Comparison of ENCODE assay signal across 1 cellular context in the genomic region with DNA sequence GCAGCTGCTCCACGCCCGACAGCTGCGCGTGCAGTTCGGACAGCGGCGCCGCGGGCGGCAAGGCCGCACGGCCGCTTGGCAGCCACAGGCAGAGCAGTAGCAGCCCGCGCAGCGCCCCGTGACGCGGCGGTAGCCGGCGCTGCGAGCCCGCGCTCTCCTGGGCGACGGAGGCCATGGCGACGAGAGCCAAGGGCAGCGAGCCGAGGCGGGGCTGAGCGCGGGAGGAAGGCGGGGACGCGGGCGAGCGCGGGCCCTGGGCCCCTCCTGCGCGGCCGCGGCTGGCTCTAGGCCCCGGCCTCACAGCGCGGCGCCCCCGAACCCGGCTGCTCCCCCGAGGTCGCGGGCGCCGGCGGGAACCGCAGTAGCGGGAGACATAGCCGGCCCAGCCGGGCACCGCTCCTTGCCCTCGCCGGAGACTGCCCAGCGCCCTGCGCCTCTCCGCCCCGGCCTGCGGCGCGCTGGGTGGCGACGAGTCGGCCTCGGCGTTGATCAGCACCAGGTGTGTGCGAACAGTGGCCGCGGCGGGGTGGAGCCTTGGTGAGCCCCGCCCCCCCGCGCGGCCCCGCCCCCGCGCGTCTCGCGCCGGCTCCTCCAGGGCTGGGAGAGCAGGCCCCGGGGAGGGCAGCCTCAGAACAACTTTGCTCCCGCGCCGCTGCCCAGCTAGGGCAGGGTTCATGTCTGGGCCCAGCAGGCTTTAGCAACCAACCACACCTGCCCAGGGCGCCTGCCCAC.
TF ChIP-seq lines count a peak whose summit lies in the region.

A gene with protein sequence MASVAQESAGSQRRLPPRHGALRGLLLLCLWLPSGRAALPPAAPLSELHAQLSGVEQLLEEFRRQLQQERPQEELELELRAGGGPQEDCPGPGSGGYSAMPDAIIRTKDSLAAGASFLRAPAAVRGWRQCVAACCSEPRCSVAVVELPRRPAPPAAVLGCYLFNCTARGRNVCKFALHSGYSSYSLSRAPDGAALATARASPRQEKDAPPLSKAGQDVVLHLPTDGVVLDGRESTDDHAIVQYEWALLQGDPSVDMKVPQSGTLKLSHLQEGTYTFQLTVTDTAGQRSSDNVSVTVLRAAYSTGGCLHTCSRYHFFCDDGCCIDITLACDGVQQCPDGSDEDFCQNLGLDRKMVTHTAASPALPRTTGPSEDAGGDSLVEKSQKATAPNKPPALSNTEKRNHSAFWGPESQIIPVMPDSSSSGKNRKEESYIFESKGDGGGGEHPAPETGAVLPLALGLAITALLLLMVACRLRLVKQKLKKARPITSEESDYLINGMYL (minus strand): TSS at position 514 of the 732 bp plus-strand sequence. CDS start 339 bp downstream, at position 175.

TF ChIP-seq in HepG2, 621 proteins besides CTCF, POLR2A, EP300 and RAD21 (continued from another document and continues in another):
- no peak for TF ChIP-seq FIP1L1 (IDR thresholded peaks at IDR 0.05; ENCODE audit: borderline replicate concordance, insufficient read depth, low read depth, low read length)
- TF ChIP-seq ZNF235 (CRISPR knock-in tag; IDR thresholded peaks at IDR 0.05; ENCODE audit: borderline replicate concordance): no peak; the same call in 1 of the 2 replicates
- 0 out of 2 replicates have a peak, but pooled peaks have one; percentile 33 for TF ChIP-seq KDM3A (CRISPR knock-in tag; IDR thresholded peaks at IDR 0.05; ENCODE audit: low read depth)
- TF ChIP-seq, protein P1, sequence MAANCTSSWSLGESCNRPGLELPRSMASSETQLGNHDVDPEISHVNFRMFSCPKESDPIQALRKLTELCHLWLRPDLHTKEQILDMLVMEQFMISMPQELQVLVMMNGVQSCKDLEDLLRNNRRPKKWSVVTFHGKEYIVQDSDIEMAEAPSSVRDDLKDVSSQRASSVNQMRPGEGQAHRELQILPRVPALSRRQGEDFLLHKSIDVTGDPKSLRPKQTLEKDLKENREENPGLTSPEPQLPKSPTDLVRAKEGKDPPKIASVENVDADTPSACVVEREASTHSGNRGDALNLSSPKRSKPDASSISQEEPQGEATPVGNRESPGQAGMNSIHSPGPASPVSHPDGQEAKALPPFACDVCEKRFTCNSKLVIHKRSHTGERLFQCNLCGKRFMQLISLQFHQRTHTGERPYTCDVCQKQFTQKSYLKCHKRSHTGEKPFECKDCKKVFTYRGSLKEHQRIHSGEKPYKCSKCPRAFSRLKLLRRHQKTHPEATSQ (CRISPR knock-in tag; IDR thresholded peaks at IDR 0.05; ENCODE audit: borderline replicate concordance): no peak; the same call in 1 of the 2 replicates
- TF ChIP-seq, protein P2, sequence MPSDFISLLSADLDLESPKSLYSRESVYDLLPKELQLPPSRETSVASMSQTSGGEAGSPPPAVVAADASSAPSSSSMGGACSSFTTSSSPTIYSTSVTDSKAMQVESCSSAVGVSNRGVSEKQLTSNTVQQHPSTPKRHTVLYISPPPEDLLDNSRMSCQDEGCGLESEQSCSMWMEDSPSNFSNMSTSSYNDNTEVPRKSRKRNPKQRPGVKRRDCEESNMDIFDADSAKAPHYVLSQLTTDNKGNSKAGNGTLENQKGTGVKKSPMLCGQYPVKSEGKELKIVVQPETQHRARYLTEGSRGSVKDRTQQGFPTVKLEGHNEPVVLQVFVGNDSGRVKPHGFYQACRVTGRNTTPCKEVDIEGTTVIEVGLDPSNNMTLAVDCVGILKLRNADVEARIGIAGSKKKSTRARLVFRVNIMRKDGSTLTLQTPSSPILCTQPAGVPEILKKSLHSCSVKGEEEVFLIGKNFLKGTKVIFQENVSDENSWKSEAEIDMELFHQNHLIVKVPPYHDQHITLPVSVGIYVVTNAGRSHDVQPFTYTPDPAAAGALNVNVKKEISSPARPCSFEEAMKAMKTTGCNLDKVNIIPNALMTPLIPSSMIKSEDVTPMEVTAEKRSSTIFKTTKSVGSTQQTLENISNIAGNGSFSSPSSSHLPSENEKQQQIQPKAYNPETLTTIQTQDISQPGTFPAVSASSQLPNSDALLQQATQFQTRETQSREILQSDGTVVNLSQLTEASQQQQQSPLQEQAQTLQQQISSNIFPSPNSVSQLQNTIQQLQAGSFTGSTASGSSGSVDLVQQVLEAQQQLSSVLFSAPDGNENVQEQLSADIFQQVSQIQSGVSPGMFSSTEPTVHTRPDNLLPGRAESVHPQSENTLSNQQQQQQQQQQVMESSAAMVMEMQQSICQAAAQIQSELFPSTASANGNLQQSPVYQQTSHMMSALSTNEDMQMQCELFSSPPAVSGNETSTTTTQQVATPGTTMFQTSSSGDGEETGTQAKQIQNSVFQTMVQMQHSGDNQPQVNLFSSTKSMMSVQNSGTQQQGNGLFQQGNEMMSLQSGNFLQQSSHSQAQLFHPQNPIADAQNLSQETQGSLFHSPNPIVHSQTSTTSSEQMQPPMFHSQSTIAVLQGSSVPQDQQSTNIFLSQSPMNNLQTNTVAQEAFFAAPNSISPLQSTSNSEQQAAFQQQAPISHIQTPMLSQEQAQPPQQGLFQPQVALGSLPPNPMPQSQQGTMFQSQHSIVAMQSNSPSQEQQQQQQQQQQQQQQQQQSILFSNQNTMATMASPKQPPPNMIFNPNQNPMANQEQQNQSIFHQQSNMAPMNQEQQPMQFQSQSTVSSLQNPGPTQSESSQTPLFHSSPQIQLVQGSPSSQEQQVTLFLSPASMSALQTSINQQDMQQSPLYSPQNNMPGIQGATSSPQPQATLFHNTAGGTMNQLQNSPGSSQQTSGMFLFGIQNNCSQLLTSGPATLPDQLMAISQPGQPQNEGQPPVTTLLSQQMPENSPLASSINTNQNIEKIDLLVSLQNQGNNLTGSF (CRISPR knock-in tag; IDR thresholded peaks at IDR 0.05): peak; percentile 31; the same call in 1 of the 2 replicates
- TF ChIP-seq ZNF543 (CRISPR knock-in tag; IDR thresholded peaks at IDR 0.05): no peak
- TF ChIP-seq, protein P3, sequence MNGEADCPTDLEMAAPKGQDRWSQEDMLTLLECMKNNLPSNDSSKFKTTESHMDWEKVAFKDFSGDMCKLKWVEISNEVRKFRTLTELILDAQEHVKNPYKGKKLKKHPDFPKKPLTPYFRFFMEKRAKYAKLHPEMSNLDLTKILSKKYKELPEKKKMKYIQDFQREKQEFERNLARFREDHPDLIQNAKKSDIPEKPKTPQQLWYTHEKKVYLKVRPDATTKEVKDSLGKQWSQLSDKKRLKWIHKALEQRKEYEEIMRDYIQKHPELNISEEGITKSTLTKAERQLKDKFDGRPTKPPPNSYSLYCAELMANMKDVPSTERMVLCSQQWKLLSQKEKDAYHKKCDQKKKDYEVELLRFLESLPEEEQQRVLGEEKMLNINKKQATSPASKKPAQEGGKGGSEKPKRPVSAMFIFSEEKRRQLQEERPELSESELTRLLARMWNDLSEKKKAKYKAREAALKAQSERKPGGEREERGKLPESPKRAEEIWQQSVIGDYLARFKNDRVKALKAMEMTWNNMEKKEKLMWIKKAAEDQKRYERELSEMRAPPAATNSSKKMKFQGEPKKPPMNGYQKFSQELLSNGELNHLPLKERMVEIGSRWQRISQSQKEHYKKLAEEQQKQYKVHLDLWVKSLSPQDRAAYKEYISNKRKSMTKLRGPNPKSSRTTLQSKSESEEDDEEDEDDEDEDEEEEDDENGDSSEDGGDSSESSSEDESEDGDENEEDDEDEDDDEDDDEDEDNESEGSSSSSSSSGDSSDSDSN (CRISPR knock-in tag; IDR thresholded peaks at IDR 0.05): peak; percentile 93
- TF ChIP-seq ARID2 (CRISPR knock-in tag; IDR thresholded peaks at IDR 0.05; ENCODE audit: borderline replicate concordance): no peak
- no peak for TF ChIP-seq MIXL1 (CRISPR knock-in tag; IDR thresholded peaks at IDR 0.05)
- no peak for TF ChIP-seq ZKSCAN5 (CRISPR knock-in tag; IDR thresholded peaks at IDR 0.05)
- TF ChIP-seq KLF12 (CRISPR knock-in tag; IDR thresholded peaks at IDR 0.05; ENCODE audit: borderline replicate concordance): peak; percentile 92; the same call in 1 of the 2 replicates
- TF ChIP-seq NFIC (IDR thresholded peaks at IDR 0.05; ENCODE audit: low read length): no peak
- TF ChIP-seq ZNF556 (CRISPR knock-in tag; IDR thresholded peaks at IDR 0.05; ENCODE audit: borderline replicate concordance): 0 out of 2 replicates have a peak, but pooled peaks have one; percentile 62
- peak; percentile 47; the same call in 1 of the 2 replicates for TF ChIP-seq MTA1 (CRISPR knock-in tag; IDR thresholded peaks at IDR 0.05; ENCODE audit: borderline replicate concordance)
- TF ChIP-seq ZNF788 (CRISPR knock-in tag; IDR thresholded peaks at IDR 0.05; ENCODE audit: borderline replicate concordance): peak; percentile 42; the same call in 1 of the 2 replicates
- no peak for TF ChIP-seq ZFYVE20 (CRISPR knock-in tag; IDR thresholded peaks at IDR 0.05; ENCODE audit: borderline replicate concordance, low read depth)
- no peak for TF ChIP-seq PLRG1 (conservative IDR thresholded peaks at IDR 0.05)
- no peak for TF ChIP-seq ZFP41 (CRISPR knock-in tag; IDR thresholded peaks at IDR 0.05; ENCODE audit: borderline replicate concordance)
- peak; percentile 82; the same call in 1 of the 2 replicates for TF ChIP-seq ZNF567 (CRISPR knock-in tag; IDR thresholded peaks at IDR 0.05; ENCODE audit: borderline replicate concordance)
- TF ChIP-seq ZNF761 (CRISPR knock-in tag; conservative IDR thresholded peaks at IDR 0.05): no peak
- no peak for TF ChIP-seq KLF13 (CRISPR knock-in tag; IDR thresholded peaks at IDR 0.05)
- TF ChIP-seq MED13 (CRISPR knock-in tag; IDR thresholded peaks at IDR 0.05): no peak
- peak; percentile 69 for TF ChIP-seq ZNF451 (CRISPR knock-in tag; IDR thresholded peaks at IDR 0.05)
- peak; percentile 80 for TF ChIP-seq PHF8 (CRISPR knock-in tag; IDR thresholded peaks at IDR 0.05)
- TF ChIP-seq ZNF614 (CRISPR knock-in tag; IDR thresholded peaks at IDR 0.05; ENCODE audit: borderline replicate concordance): 0 out of 2 replicates have a peak, but pooled peaks have one; percentile 15
- TF ChIP-seq, protein P4, sequence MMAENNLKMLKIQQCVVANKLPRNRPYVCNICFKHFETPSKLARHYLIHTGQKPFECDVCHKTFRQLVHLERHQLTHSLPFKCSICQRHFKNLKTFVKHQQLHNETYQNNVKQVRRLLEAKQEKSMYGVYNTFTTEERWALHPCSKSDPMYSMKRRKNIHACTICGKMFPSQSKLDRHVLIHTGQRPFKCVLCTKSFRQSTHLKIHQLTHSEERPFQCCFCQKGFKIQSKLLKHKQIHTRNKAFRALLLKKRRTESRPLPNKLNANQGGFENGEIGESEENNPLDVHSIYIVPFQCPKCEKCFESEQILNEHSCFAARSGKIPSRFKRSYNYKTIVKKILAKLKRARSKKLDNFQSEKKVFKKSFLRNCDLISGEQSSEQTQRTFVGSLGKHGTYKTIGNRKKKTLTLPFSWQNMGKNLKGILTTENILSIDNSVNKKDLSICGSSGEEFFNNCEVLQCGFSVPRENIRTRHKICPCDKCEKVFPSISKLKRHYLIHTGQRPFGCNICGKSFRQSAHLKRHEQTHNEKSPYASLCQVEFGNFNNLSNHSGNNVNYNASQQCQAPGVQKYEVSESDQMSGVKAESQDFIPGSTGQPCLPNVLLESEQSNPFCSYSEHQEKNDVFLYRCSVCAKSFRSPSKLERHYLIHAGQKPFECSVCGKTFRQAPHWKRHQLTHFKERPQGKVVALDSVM (CRISPR knock-in tag; IDR thresholded peaks at IDR 0.05): peak; percentile 80
- no peak for TF ChIP-seq HNRNPH1 (optimal IDR thresholded peaks at IDR 0.05; ENCODE audit: low read depth, low read length)
- TF ChIP-seq CAMTA2 (CRISPR knock-in tag; IDR thresholded peaks at IDR 0.05; ENCODE audit: borderline replicate concordance): no peak
- TF ChIP-seq PHF21A (CRISPR knock-in tag; IDR thresholded peaks at IDR 0.05): peak; percentile 61; the same call in 1 of the 2 replicates
- TF ChIP-seq, protein P5, sequence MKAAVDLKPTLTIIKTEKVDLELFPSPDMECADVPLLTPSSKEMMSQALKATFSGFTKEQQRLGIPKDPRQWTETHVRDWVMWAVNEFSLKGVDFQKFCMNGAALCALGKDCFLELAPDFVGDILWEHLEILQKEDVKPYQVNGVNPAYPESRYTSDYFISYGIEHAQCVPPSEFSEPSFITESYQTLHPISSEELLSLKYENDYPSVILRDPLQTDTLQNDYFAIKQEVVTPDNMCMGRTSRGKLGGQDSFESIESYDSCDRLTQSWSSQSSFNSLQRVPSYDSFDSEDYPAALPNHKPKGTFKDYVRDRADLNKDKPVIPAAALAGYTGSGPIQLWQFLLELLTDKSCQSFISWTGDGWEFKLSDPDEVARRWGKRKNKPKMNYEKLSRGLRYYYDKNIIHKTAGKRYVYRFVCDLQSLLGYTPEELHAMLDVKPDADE (CRISPR knock-in tag; IDR thresholded peaks at IDR 0.05): peak; percentile 41; the same call in 1 of the 2 replicates
- TF ChIP-seq SALL2 (CRISPR knock-in tag; IDR thresholded peaks at IDR 0.05): peak; percentile 90; the same call in 1 of the 2 replicates
- no peak for TF ChIP-seq NFE2L2 (IDR thresholded peaks at IDR 0.05; ENCODE audit: low read length)
- TF ChIP-seq ZKSCAN1 (IDR thresholded peaks at IDR 0.05; ENCODE audit: low read length): no peak
- no peak for TF ChIP-seq SNAI1 (CRISPR knock-in tag; IDR thresholded peaks at IDR 0.05; ENCODE audit: borderline replicate concordance)
- no peak for TF ChIP-seq PRMT3 (CRISPR knock-in tag; IDR thresholded peaks at IDR 0.05; ENCODE audit: borderline replicate concordance, low read depth)
- TF ChIP-seq, protein P6, sequence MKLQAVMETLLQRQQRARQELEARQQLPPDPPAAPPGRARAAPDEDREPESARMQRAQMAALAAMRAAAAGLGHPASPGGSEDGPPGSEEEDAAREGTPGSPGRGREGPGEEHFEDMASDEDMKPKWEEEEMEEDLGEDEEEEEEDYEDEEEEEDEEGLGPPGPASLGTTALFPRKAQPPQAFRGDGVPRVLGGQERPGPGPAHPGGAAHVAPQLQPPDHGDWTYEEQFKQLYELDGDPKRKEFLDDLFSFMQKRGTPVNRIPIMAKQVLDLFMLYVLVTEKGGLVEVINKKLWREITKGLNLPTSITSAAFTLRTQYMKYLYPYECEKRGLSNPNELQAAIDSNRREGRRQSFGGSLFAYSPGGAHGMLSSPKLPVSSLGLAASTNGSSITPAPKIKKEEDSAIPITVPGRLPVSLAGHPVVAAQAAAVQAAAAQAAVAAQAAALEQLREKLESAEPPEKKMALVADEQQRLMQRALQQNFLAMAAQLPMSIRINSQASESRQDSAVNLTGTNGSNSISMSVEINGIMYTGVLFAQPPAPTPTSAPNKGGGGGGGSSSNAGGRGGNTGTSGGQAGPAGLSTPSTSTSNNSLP (IDR thresholded peaks at IDR 0.05; ENCODE audit: low read depth, low read length): no peak
- TF ChIP-seq CENPT (CRISPR knock-in tag; IDR thresholded peaks at IDR 0.05; ENCODE audit: low read depth): peak; percentile 37; the same call in 1 of the 2 replicates
- TF ChIP-seq JDP2 (CRISPR knock-in tag; IDR thresholded peaks at IDR 0.05; ENCODE audit: borderline replicate concordance): peak; percentile 70; the same call in 1 of the 2 replicates
- TF ChIP-seq, protein P7, sequence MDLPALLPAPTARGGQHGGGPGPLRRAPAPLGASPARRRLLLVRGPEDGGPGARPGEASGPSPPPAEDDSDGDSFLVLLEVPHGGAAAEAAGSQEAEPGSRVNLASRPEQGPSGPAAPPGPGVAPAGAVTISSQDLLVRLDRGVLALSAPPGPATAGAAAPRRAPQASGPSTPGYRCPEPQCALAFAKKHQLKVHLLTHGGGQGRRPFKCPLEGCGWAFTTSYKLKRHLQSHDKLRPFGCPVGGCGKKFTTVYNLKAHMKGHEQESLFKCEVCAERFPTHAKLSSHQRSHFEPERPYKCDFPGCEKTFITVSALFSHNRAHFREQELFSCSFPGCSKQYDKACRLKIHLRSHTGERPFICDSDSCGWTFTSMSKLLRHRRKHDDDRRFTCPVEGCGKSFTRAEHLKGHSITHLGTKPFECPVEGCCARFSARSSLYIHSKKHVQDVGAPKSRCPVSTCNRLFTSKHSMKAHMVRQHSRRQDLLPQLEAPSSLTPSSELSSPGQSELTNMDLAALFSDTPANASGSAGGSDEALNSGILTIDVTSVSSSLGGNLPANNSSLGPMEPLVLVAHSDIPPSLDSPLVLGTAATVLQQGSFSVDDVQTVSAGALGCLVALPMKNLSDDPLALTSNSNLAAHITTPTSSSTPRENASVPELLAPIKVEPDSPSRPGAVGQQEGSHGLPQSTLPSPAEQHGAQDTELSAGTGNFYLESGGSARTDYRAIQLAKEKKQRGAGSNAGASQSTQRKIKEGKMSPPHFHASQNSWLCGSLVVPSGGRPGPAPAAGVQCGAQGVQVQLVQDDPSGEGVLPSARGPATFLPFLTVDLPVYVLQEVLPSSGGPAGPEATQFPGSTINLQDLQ (CRISPR knock-in tag; IDR thresholded peaks at IDR 0.05): peak; percentile 81; the same call in 1 of the 2 replicates
